In the genomic region with DNA sequence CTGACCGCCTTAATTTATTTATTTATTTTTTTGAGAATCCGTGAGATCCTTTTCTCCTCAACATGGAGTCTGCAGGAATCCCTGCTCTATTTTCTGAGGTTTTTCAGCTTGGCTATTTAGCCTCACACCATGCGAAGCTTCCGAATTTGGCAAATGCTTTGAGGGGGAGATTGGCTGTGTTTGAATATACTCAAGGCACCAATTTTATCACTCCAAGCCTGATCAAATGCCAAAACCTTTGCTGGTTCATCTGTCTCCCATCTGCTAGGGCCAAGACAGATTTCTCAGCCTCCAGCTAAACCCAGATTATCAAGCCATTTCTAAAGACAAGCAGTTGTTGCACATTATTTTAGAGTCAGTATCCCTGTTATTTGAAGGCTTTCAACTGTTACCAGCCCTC, we compare ENCODE assay signal across 22 cellular contexts.
"Had no signal": no experiment of that assay in that cellular context is flagged by ENCODE, and none has a peak within 500 bp of the region (broad histone marks: within the 10 kb centered on the region; RNA-seq: fewer than 3 reads in every experiment).

No MANE protein-coding gene starts in this region.

- H3K4me3 ChIP-seq: cardiac muscle cell, colonic mucosa, hepatocyte, left lung, skin epidermis, suprapubic skin had no signal

- H3K4me3 Mint-ChIP-seq: naive B cell, type B pancreatic cell had no signal

- H3K79me2 ChIP-seq: hepatocyte had no signal

- H2AFZ ChIP-seq: hepatocyte had no signal

- H3K4me2 ChIP-seq: hepatocyte had no signal

- H3K36me3 Mint-ChIP-seq: naive B cell, type B pancreatic cell had no signal

- H3K27ac Mint-ChIP-seq: activated T-helper 2 cell treated with anti-CD3 and anti-CD28 coated beads, Interferon-gamma antibody, Interleukin-2, Interleukin-4, amounts not matched to agents 10 μg/mL and 5 μg/mL and 100 μg/mL, durations not matched to agents 14 hours and 24 hours and 36 hours; naive B cell; progenitor cell of endocrine pancreas; type B pancreatic cell had no signal

- H3K9me3 ChIP-seq: colonic mucosa, left lung, suprapubic skin had no signal

- DNase-seq: activated CD4-positive, alpha-beta T cell treated with anti-CD3 and anti-CD28 coated beads, Interleukin-2, amount 50 U/mL, for 48 hours; activated naive CD4-positive, alpha-beta T cell treated with anti-CD3 and anti-CD28 coated beads, Interleukin-2, amount 50 U/mL, for 16 hours; activated T-cell treated with anti-CD3 and anti-CD28 coated beads, Interleukin-2, amount 50 U/mL, for 1 hour; colonic mucosa; kidney; left lung; mammary epithelial cell; naive B cell; nucleus accumbens; right cardiac atrium; stimulated activated CD4-positive, alpha-beta T cell treated with anti-CD3 and anti-CD28 coated beads, Interleukin-15, amount 100 ng/mL, for 24 hours; stimulated activated CD4-positive, alpha-beta T cell treated with anti-CD3 and anti-CD28 coated beads, Interleukin-4, amount 100 ng/mL, for 1 hour; stimulated activated naive CD4-positive, alpha-beta T cell treated with Interleukin-2 at 50 U/mL for 16 hours; WERI-Rb-1 had no signal

- H3K4me1 Mint-ChIP-seq: naive B cell had no signal

- FAIRE-seq: endometrium had no signal

- H3K27ac ChIP-seq: cardiac muscle cell, colonic mucosa, hepatocyte, left lung, skin epidermis, suprapubic skin, WERI-Rb-1 had no signal

- H3K27me3 Mint-ChIP-seq: naive B cell, progenitor cell of endocrine pancreas, type B pancreatic cell had no signal

- H3K36me3 ChIP-seq: cardiac muscle cell, colonic mucosa, left lung, suprapubic skin, WERI-Rb-1 had no signal

- H3K9me3 Mint-ChIP-seq: activated T-helper 2 cell treated with anti-CD3 and anti-CD28 coated beads, Interferon-gamma antibody, Interleukin-2, Interleukin-4, amounts not matched to agents 10 μg/mL and 5 μg/mL and 100 μg/mL, durations not matched to agents 14 hours and 24 hours and 36 hours; naive B cell; type B pancreatic cell had no signal

- H3K27me3 ChIP-seq: cardiac muscle cell, colonic mucosa, hepatocyte, left lung, suprapubic skin had no signal

- H3K4me1 ChIP-seq: colonic mucosa, left lung had no signal

- ATAC-seq: left lung, right cardiac atrium had no signal
